ENCODE assay signal across 9 cellular contexts in the genomic region with DNA sequence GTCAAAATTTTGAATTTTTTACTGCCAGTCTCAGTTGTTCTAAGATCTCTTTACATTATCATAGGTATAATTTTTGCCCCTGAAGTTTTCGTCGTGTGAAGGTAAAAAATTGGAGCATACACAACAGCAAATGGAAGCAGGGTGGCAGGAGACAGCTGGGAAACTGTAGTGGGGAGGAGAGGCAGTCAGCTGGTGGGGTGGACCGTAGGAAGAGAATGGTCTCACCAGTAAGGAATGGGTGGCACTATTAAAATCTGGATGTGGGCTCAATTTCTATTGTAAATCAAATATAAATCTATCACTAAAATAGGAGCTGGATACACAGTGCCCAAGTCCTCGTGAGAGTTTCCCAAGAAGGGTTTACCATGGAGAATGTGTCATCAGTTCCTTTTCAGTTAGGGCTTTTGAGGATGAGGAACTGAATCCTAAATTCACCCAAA. TPM values are rescaled to one million over a fixed set of nuclear protein-coding genes. Genes with fewer than 3 reads are reported as not detected.
DNase-seq lines count a peak whose midpoint lies in the region; ATAC-seq and TF ChIP-seq lines count a peak whose summit lies in the region.
"Had no signal": no experiment of that assay in that cellular context is flagged by ENCODE, and none has a peak within 500 bp of the region (broad histone marks: within the 10 kb centered on the region; RNA-seq: fewer than 3 reads in every experiment).

No MANE protein-coding gene starts in this region.

- H3K27ac Mint-ChIP-seq in activated CD4-positive, alpha-beta T cell treated with anti-CD3 and anti-CD28 coated beads for 36 hours, result no peak overlapping the region
- H3K27ac Mint-ChIP-seq: activated naive CD8-positive, alpha-beta T cell treated with anti-CD3 and anti-CD28 coated beads, Interleukin-2, amount 10 ng/mL, durations not matched to agents 7 days and 5 days had no signal

- WGBS in tibial nerve, 2 donors, result 62 to 65% methylated on average over 4 of the region's 4 CpGs

- POLR2A ChIA-PET in activated CD4-positive, alpha-beta T cell treated with anti-CD3 and anti-CD28 coated beads for 36 hours (lab: Charles Lee), result no interaction called here

- H3K4me1 Mint-ChIP-seq in activated CD4-positive, alpha-beta T cell treated with anti-CD3 and anti-CD28 coated beads for 36 hours, result peaks cover 12% of the 10 kb centered on the region
- H3K4me1 Mint-ChIP-seq in activated T-cell treated with anti-CD3 and anti-CD28 coated beads, Interleukin-2, amount 50 U/mL, for 4 hours (ENCODE audit: low read depth), result no peaks in the 10 kb centered on the region

- no peak overlapping the region for H3K4me3 Mint-ChIP-seq in activated CD4-positive, alpha-beta T cell treated with anti-CD3 and anti-CD28 coated beads for 36 hours
- H3K4me3 Mint-ChIP-seq in activated T-cell treated with anti-CD3 and anti-CD28 coated beads, Interleukin-2, amount 50 U/mL, for 4 hours, result no peak overlapping the region
- H3K4me3 Mint-ChIP-seq: activated naive CD8-positive, alpha-beta T cell treated with anti-CD3 and anti-CD28 coated beads, Interleukin-2, amount 10 ng/mL, durations not matched to agents 7 days and 5 days had no signal

- no peaks in the 10 kb centered on the region for H3K9me3 ChIP-seq in RWPE2 (ENCODE audit: severe bottlenecking)
- H3K9me3 ChIP-seq in left lung, result no peaks in the 10 kb centered on the region
- H3K9me3 ChIP-seq in tibial nerve, result no peaks in the 10 kb centered on the region

- no peak for TF ChIP-seq CTCF in RWPE2 (IDR thresholded peaks at IDR 0.05; ENCODE audit: poor library complexity, severe bottlenecking)
- no peak for TF ChIP-seq CTCF in left lung (IDR thresholded peaks at IDR 0.05)
- TF ChIP-seq CTCF in tibial nerve (IDR thresholded peaks at IDR 0.05), result no peak

- H3K4me1 ChIP-seq in RWPE2 (ENCODE audit: insufficient read depth, poor library complexity, severe bottlenecking) (peaks cover 44% of the 10 kb centered on the region), left lung (peaks cover 16 to 52% of the 10 kb centered on the region in 2 donors), tibial nerve (peaks cover 0 to 67% (median 38%) of the 10 kb centered on the region in 4 donors)

- no peak overlapping the region for H3K4me3 ChIP-seq in RWPE2 (ENCODE audit: severe bottlenecking)
- H3K4me3 ChIP-seq in left lung, result no peak overlapping the region
- H3K4me3 ChIP-seq in tibial nerve, result no peak overlapping the region

- no peak for TF ChIP-seq EP300 in tibial nerve (IDR thresholded peaks at IDR 0.05)

- ATAC-seq in RWPE2 (ENCODE audit: low read depth) (no peak), left lung (peak; percentile 11)
- no peak for ATAC-seq in activated CD4-positive, alpha-beta T cell treated with anti-CD3 and anti-CD28 coated beads for 36 hours
- no peak for ATAC-seq in activated T-cell treated with anti-CD3 and anti-CD28 coated beads, Interleukin-2, amount 50 U/mL, for 4 hours

- TF ChIP-seq POLR2A in tibial nerve (IDR thresholded peaks at IDR 0.05), result no peak

- DNase-seq in SIG-M5 treated with dmso at 0.1 percent for 504 hours (lab: John Stamatoyannopoulos, UW; ENCODE audit: unreplicated experiment) (peak; percentile 66), SIG-M5 (lab: John Stamatoyannopoulos, UW) (no peak), RWPE2 (ENCODE audit: low spot score) (no peak), left lung (no peak), tibial nerve (ENCODE audit: low spot score in 2 of 2) (no peak), kidney tubule cell (ENCODE audit: low spot score) (no peak)
- no peak for DNase-seq in activated CD4-positive, alpha-beta T cell treated with anti-CD3 and anti-CD28 coated beads for 36 hours
- DNase-seq in activated T-cell treated with anti-CD3 and anti-CD28 coated beads, Interleukin-2, amount 50 U/mL, for 4 hours, result no peak
- DNase-seq: activated naive CD8-positive, alpha-beta T cell treated with anti-CD3 and anti-CD28 coated beads, Interleukin-2, amount 10 ng/mL, durations not matched to agents 7 days and 5 days had no signal

- H3K27me3 Mint-ChIP-seq in activated CD4-positive, alpha-beta T cell treated with anti-CD3 and anti-CD28 coated beads for 36 hours, result no peaks in the 10 kb centered on the region
- no peaks in the 10 kb centered on the region for H3K27me3 Mint-ChIP-seq in activated T-cell treated with anti-CD3 and anti-CD28 coated beads, Interleukin-2, amount 50 U/mL, for 4 hours (ENCODE audit: low read depth)

- H3K36me3 ChIP-seq in RWPE2 (ENCODE audit: low read depth) (no peaks in the 10 kb centered on the region), left lung (no peaks in the 10 kb centered on the region), tibial nerve (no peaks in the 10 kb centered on the region)

- intact Hi-C loops in left lung (cut with DNase I), result no loop called here
- intact Hi-C loops in activated CD4-positive, alpha-beta T cell treated with anti-CD3 and anti-CD28 coated beads for 36 hours (cut with DNase I, micrococcal nuclease), result no loop called here

- H3K27me3 ChIP-seq in RWPE2 (ENCODE audit: insufficient read depth, poor library complexity, severe bottlenecking) (no peaks in the 10 kb centered on the region), left lung (no peaks in the 10 kb centered on the region), tibial nerve (no peaks in the 10 kb centered on the region)

- CTCF ChIA-PET in activated CD4-positive, alpha-beta T cell treated with anti-CD3 and anti-CD28 coated beads for 36 hours (lab: Charles Lee), result interaction anchor here (0.7 kb wide), 1 partner anchor 445 kb away, joined by 3 read pairs; no protein-coding TSS in a partner anchor

- no peaks in the 10 kb centered on the region for H3K9me3 Mint-ChIP-seq in activated CD4-positive, alpha-beta T cell treated with anti-CD3 and anti-CD28 coated beads for 36 hours (ENCODE audit: low read depth)
- no peaks in the 10 kb centered on the region for H3K9me3 Mint-ChIP-seq in activated T-cell treated with anti-CD3 and anti-CD28 coated beads, Interleukin-2, amount 50 U/mL, for 4 hours
- H3K9me3 Mint-ChIP-seq: activated naive CD8-positive, alpha-beta T cell treated with anti-CD3 and anti-CD28 coated beads, Interleukin-2, amount 10 ng/mL, durations not matched to agents 7 days and 5 days had no signal

- no peaks in the 10 kb centered on the region for H3K36me3 Mint-ChIP-seq in activated CD4-positive, alpha-beta T cell treated with anti-CD3 and anti-CD28 coated beads for 36 hours (ENCODE audit: low read depth)
- H3K36me3 Mint-ChIP-seq in activated T-cell treated with anti-CD3 and anti-CD28 coated beads, Interleukin-2, amount 50 U/mL, for 4 hours (ENCODE audit: insufficient read depth), result no peaks in the 10 kb centered on the region
- H3K36me3 Mint-ChIP-seq: activated naive CD8-positive, alpha-beta T cell treated with anti-CD3 and anti-CD28 coated beads, Interleukin-2, amount 10 ng/mL, durations not matched to agents 7 days and 5 days had no signal

- H3K27ac ChIP-seq in RWPE2 (ENCODE audit: poor library complexity, severe bottlenecking), result peak overlapping the region; percentile 96
- H3K27ac ChIP-seq in left lung, result peak overlapping the region; percentile 45 to 65
- peak overlapping the region in 3 of 4 donors; percentile 56 to 100 (median 82) for H3K27ac ChIP-seq in tibial nerve

RNA-seq across cellular contexts. Expression of gene IRF2BP2, which starts 10.3 kb away (rescaled TPM):
- total RNA-seq in left lung (100 to 1,000 TPM; 114 to 135 TPM), tibial nerve (100 to 1,000 TPM in 1 of 4 donors, 10 to 100 TPM in 3; 71.4 to 107 (median 93.8) TPM)
- 100 to 1,000 TPM; 132 to 200 TPM for total RNA-seq in activated CD4-positive, alpha-beta T cell treated with anti-CD3 and anti-CD28 coated beads for 36 hours
- total RNA-seq in activated T-cell treated with anti-CD3 and anti-CD28 coated beads, Interleukin-2, amount 50 U/mL, for 4 hours, result 10 to 100 TPM; 69.3 to 86.1 (median 75.2) TPM
